1 cellular context compared by ENCODE assay signal in genomic region chr2:219177594-219178376, GRCh38.
TF ChIP-seq lines count a peak whose summit lies in the region.

Gene RETREG2 (plus strand): TSS chr2:219178275. CDS start chr2:219178353, 78 bp downstream.

TF ChIP-seq in HepG2, 621 proteins besides CTCF, POLR2A, EP300 and RAD21 (continued from another document and continues in another):
- TF ChIP-seq HMGXB4 (CRISPR knock-in tag; IDR thresholded peaks at IDR 0.05; ENCODE audit: borderline replicate concordance in 1 of 2, low read depth in 1 of 2), result peak in 1 of 2 experiments; percentile 71; a peak in 3 of 4 replicates
- no peak; the same call in 1 of the 3 replicates for TF ChIP-seq MXI1 (IDR thresholded peaks at IDR 0.05; ENCODE audit: borderline replicate concordance, low read depth, low read length)
- no peak; the same call in 1 of the 2 replicates for TF ChIP-seq ZNF780A (CRISPR knock-in tag; IDR thresholded peaks at IDR 0.05)
- no peak for TF ChIP-seq SP140L (CRISPR knock-in tag; IDR thresholded peaks at IDR 0.05; ENCODE audit: borderline replicate concordance)
- TF ChIP-seq SKI (IDR thresholded peaks at IDR 0.05; ENCODE audit: partially characterized antibody), result peak; percentile 64
- TF ChIP-seq ZC3H13 (CRISPR knock-in tag; IDR thresholded peaks at IDR 0.05), result peak; percentile 81
- TF ChIP-seq ZNF367 (CRISPR knock-in tag; IDR thresholded peaks at IDR 0.05; ENCODE audit: borderline replicate concordance), result no peak
- TF ChIP-seq TBL1XR1 (IDR thresholded peaks at IDR 0.05; ENCODE audit: borderline replicate concordance, low read length, partially characterized antibody), result peak; percentile 74
- TF ChIP-seq ZNF121 (CRISPR knock-in tag; IDR thresholded peaks at IDR 0.05), result no peak
- TF ChIP-seq TGIF2 (CRISPR knock-in tag; IDR thresholded peaks at IDR 0.05), result no peak
- 0 out of 2 replicates have a peak, but pooled peaks have one; percentile 34 for TF ChIP-seq KMT2A (CRISPR knock-in tag; IDR thresholded peaks at IDR 0.05)
- 0 out of 2 replicates have a peak, but pooled peaks have one; percentile 21 for TF ChIP-seq KDM4B (CRISPR knock-in tag; IDR thresholded peaks at IDR 0.05)
- TF ChIP-seq MYC (CRISPR knock-in tag; IDR thresholded peaks at IDR 0.05; ENCODE audit: borderline replicate concordance), result peak; percentile 70
- no peak for TF ChIP-seq KDM1A (CRISPR knock-in tag; IDR thresholded peaks at IDR 0.05)
- no peak for TF ChIP-seq ZNF326 (CRISPR knock-in tag; IDR thresholded peaks at IDR 0.05; ENCODE audit: borderline replicate concordance)
- TF ChIP-seq ZNF503 (CRISPR knock-in tag; IDR thresholded peaks at IDR 0.05), result 0 out of 2 replicates have a peak, but pooled peaks have one; percentile 23
- TF ChIP-seq FOXP4 (CRISPR knock-in tag; IDR thresholded peaks at IDR 0.05), result peak; percentile 89
- TF ChIP-seq PRDM10 (CRISPR knock-in tag; IDR thresholded peaks at IDR 0.05; ENCODE audit: low read depth), result no peak
- no peak for TF ChIP-seq ZBTB40 (IDR thresholded peaks at IDR 0.05)
- TF ChIP-seq ZBTB40 (CRISPR knock-in tag; IDR thresholded peaks at IDR 0.05), result peak; percentile 57; the same call in 1 of the 2 replicates
- TF ChIP-seq MBD4 (IDR thresholded peaks at IDR 0.05; ENCODE audit: borderline replicate concordance, low read length), result no peak
- TF ChIP-seq ASH2L (IDR thresholded peaks at IDR 0.05; ENCODE audit: insufficient read length, low read depth, low read length), result peak; percentile 43
- no peak for TF ChIP-seq ATF1 (CRISPR knock-in tag; IDR thresholded peaks at IDR 0.05)
- no peak; the same call in 1 of the 2 replicates for TF ChIP-seq ZSCAN20 (CRISPR knock-in tag; IDR thresholded peaks at IDR 0.05; ENCODE audit: borderline replicate concordance)
- TF ChIP-seq ZFP1 (CRISPR knock-in tag; IDR thresholded peaks at IDR 0.05), result 0 out of 2 replicates have a peak, but pooled peaks have one; percentile 1
- TF ChIP-seq THAP11 (CRISPR knock-in tag; IDR thresholded peaks at IDR 0.05), result no peak
- TF ChIP-seq MEIS2 (CRISPR knock-in tag; IDR thresholded peaks at IDR 0.05), result no peak; the same call in none of the 2 replicates
- TF ChIP-seq NONO (IDR thresholded peaks at IDR 0.05), result no peak
- TF ChIP-seq NONO (CRISPR knock-in tag; conservative IDR thresholded peaks at IDR 0.05), result peak; percentile 63
- no peak for TF ChIP-seq ZNF772 (CRISPR knock-in tag; IDR thresholded peaks at IDR 0.05)
- peak; percentile 96 for TF ChIP-seq GTF2F1 (IDR thresholded peaks at IDR 0.05; ENCODE audit: low read length)
- TF ChIP-seq ZSCAN30 (CRISPR knock-in tag; IDR thresholded peaks at IDR 0.05), result 0 out of 2 replicates have a peak, but pooled peaks have one; percentile 26
- no peak for TF ChIP-seq GPBP1L1 (CRISPR knock-in tag; IDR thresholded peaks at IDR 0.05)
- 0 out of 2 replicates have a peak, but pooled peaks have one; percentile 85 for TF ChIP-seq PAX8 (CRISPR knock-in tag; IDR thresholded peaks at IDR 0.05; ENCODE audit: borderline replicate concordance)
- no peak for TF ChIP-seq ZNF777 (CRISPR knock-in tag; IDR thresholded peaks at IDR 0.05)
- TF ChIP-seq ARNTL (CRISPR knock-in tag; IDR thresholded peaks at IDR 0.05), result peak; percentile 86
- peak; percentile 90 for TF ChIP-seq ZNF317 (CRISPR knock-in tag; IDR thresholded peaks at IDR 0.05)
- TF ChIP-seq ZBTB26 (CRISPR knock-in tag; IDR thresholded peaks at IDR 0.05; ENCODE audit: borderline replicate concordance), result no peak; the same call in 1 of the 2 replicates
- TF ChIP-seq TSC22D2 (CRISPR knock-in tag; IDR thresholded peaks at IDR 0.05; ENCODE audit: borderline replicate concordance), result peak; percentile 89; the same call in 1 of the 2 replicates
- no peak for TF ChIP-seq KDM3A (CRISPR knock-in tag; IDR thresholded peaks at IDR 0.05; ENCODE audit: low read depth)
- no peak for TF ChIP-seq NBN (conservative IDR thresholded peaks at IDR 0.05)
- no peak; the same call in 1 of the 2 replicates for TF ChIP-seq REL (CRISPR knock-in tag; conservative IDR thresholded peaks at IDR 0.05)
- TF ChIP-seq ZSCAN9 (CRISPR knock-in tag; IDR thresholded peaks at IDR 0.05; ENCODE audit: borderline replicate concordance), result peak; percentile 16
